In the genomic region with DNA sequence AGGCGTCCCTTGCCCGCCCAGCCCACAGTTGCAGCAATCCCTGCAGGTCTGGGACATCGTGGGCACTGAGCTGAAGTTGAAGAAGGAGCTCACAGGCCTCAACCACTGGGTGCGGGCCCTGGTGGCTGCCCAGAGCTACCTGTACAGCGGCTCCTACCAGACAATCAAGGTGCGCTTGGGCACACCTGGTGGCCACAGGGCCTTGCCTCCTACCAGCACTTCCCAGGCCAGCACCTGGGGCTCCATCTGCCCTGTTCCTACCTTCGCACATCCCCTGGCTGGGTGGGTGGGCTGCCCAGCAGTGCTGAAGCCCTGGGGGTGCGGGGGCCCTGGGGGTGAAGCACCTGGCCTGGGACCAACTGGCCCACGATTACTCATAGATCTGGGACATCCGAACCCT, we compare ENCODE assay signal across 2 cellular contexts.
A peak's percentile ranks its signal among the peaks of the same experiment; 100 is the strongest.
TF ChIP-seq lines count a peak whose summit lies in the region.

No MANE protein-coding gene starts in this region.

TF ChIP-seq in HepG2, 621 proteins besides CTCF, POLR2A, EP300 and RAD21:
- TF ChIP-seq AGO2 (optimal IDR thresholded peaks at IDR 0.05; ENCODE audit: low read depth, low read length) (peak; percentile 10), KLF9 (CRISPR knock-in tag; IDR thresholded peaks at IDR 0.05; ENCODE audit: low read depth) (no peak)

TF ChIP-seq in neural cell, 6 proteins besides CTCF, POLR2A, EP300 and RAD21:
- TF ChIP-seq POLR2AphosphoS5 (IDR thresholded peaks at IDR 0.05) (no peak), MXI1 (conservative IDR thresholded peaks at IDR 0.05; ENCODE audit: poor library complexity, severe bottlenecking) (no peak), EZH2 (IDR thresholded peaks at IDR 0.05; ENCODE audit: borderline replicate concordance, insufficient read depth, low read length, poor library complexity, severe bottlenecking) (no peak), SMC3 (conservative IDR thresholded peaks at IDR 0.05; ENCODE audit: poor library complexity) (no peak), TAF1 (IDR thresholded peaks at IDR 0.05; ENCODE audit: low read depth) (no peak)
- TF ChIP-seq, protein P1, sequence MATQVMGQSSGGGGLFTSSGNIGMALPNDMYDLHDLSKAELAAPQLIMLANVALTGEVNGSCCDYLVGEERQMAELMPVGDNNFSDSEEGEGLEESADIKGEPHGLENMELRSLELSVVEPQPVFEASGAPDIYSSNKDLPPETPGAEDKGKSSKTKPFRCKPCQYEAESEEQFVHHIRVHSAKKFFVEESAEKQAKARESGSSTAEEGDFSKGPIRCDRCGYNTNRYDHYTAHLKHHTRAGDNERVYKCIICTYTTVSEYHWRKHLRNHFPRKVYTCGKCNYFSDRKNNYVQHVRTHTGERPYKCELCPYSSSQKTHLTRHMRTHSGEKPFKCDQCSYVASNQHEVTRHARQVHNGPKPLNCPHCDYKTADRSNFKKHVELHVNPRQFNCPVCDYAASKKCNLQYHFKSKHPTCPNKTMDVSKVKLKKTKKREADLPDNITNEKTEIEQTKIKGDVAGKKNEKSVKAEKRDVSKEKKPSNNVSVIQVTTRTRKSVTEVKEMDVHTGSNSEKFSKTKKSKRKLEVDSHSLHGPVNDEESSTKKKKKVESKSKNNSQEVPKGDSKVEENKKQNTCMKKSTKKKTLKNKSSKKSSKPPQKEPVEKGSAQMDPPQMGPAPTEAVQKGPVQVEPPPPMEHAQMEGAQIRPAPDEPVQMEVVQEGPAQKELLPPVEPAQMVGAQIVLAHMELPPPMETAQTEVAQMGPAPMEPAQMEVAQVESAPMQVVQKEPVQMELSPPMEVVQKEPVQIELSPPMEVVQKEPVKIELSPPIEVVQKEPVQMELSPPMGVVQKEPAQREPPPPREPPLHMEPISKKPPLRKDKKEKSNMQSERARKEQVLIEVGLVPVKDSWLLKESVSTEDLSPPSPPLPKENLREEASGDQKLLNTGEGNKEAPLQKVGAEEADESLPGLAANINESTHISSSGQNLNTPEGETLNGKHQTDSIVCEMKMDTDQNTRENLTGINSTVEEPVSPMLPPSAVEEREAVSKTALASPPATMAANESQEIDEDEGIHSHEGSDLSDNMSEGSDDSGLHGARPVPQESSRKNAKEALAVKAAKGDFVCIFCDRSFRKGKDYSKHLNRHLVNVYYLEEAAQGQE (IDR thresholded peaks at IDR 0.05; ENCODE audit: borderline replicate concordance), result no peak
